Comparison of ENCODE assay signal across 19 cellular contexts in the genomic region with DNA sequence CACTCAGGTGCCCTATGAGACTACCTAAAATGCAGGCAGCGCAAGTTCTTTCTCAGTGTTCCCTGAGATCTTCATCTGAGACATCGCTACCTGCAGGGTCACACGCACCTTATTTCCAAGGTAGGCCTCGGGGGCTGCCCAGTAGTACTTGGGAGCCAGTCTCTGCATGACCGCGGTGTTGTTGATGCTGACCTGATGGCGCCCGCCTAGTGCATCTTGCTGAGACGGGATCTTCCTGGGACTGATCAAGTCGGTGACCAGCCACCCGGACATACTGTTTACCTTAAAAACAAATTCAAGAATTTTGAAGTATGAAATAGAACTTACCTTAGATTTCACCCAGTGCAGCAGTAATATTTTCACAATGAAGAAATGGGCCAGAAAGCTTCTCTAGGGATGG.
"Had no signal": no experiment of that assay in that cellular context is flagged by ENCODE, and none has a peak within 500 bp of the region (broad histone marks: within the 10 kb centered on the region; RNA-seq: fewer than 3 reads in every experiment).

No MANE protein-coding gene starts in this region.

- H3K27ac ChIP-seq: ascending aorta, dorsolateral prefrontal cortex, neural progenitor cell, pancreas, WERI-Rb-1 had no signal

- H3K9me3 ChIP-seq: ascending aorta, heart right ventricle, pancreas, testis had no signal

- H3K36me3 ChIP-seq: ascending aorta, heart right ventricle, neural progenitor cell, pancreas, WERI-Rb-1 had no signal

- H2AFZ ChIP-seq: neural progenitor cell had no signal

- FAIRE-seq: pancreas, small intestine had no signal

- H3K27ac Mint-ChIP-seq: activated naive CD4-positive, alpha-beta T cell treated with anti-CD3 and anti-CD28 coated beads, Interleukin-2, amount 10 ng/mL, durations not matched to agents 7 days and 5 days; activated naive CD8-positive, alpha-beta T cell treated with anti-CD3 and anti-CD28 coated beads, Interleukin-2, amount 50 U/mL, for 24 hours; memory B cell; naive thymus-derived CD4-positive, alpha-beta T cell; neural progenitor cell had no signal

- H3K4me3 ChIP-seq: ascending aorta, neural progenitor cell, pancreas had no signal

- H3K27me3 Mint-ChIP-seq: activated naive CD4-positive, alpha-beta T cell treated with anti-CD3 and anti-CD28 coated beads, Interleukin-2, amount 10 ng/mL, durations not matched to agents 7 days and 5 days; memory B cell had no signal

- H3K4me1 Mint-ChIP-seq: activated naive CD4-positive, alpha-beta T cell treated with anti-CD3 and anti-CD28 coated beads, Interleukin-2, amount 10 ng/mL, durations not matched to agents 7 days and 5 days; memory B cell; naive thymus-derived CD4-positive, alpha-beta T cell had no signal

- H3K9me3 Mint-ChIP-seq: activated naive CD8-positive, alpha-beta T cell treated with anti-CD3 and anti-CD28 coated beads, Interleukin-2, amount 50 U/mL, for 24 hours; neural progenitor cell had no signal

- H3K4me2 ChIP-seq: neural progenitor cell had no signal

- H3K9ac ChIP-seq: neural progenitor cell had no signal

- H3K4me1 ChIP-seq: ascending aorta, neural progenitor cell, pancreas had no signal

- DNase-seq: activated CD4-positive, alpha-beta T cell treated with anti-CD3 and anti-CD28 coated beads for 1 hour; activated CD8-positive, alpha-beta memory T cell treated with anti-CD3 and anti-CD28 coated beads for 24 hours; activated CD8-positive, alpha-beta memory T cell treated with anti-CD3 and anti-CD28 coated beads, Interleukin-2, amount 50 U/mL, for 48 hours; activated effector memory CD4-positive, alpha-beta T cell treated with Interleukin-2 at 50 U/mL for 16 hours; activated naive CD4-positive, alpha-beta T cell treated with anti-CD3 and anti-CD28 coated beads, Interleukin-2, amount 10 ng/mL, durations not matched to agents 7 days and 5 days; activated naive CD8-positive, alpha-beta T cell treated with anti-CD3 and anti-CD28 coated beads, Interleukin-2, amount 50 U/mL, for 24 hours; naive thymus-derived CD4-positive, alpha-beta T cell; stimulated activated CD4-positive, alpha-beta T cell treated with anti-CD3 and anti-CD28 coated beads, Interleukin-4, amount 100 ng/mL, for 1 hour; stimulated activated naive CD8-positive, alpha-beta T cell treated with anti-CD3 and anti-CD28 coated beads, Interleukin-15, amount 100 ng/mL, for 72 hours; T-helper 2 cell had no signal

- H3K4me3 Mint-ChIP-seq: activated naive CD4-positive, alpha-beta T cell treated with anti-CD3 and anti-CD28 coated beads, Interleukin-2, amount 10 ng/mL, durations not matched to agents 7 days and 5 days; activated naive CD8-positive, alpha-beta T cell treated with anti-CD3 and anti-CD28 coated beads, Interleukin-2, amount 50 U/mL, for 24 hours; memory B cell; naive thymus-derived CD4-positive, alpha-beta T cell; neural progenitor cell had no signal

- H3K36me3 Mint-ChIP-seq: activated naive CD4-positive, alpha-beta T cell treated with anti-CD3 and anti-CD28 coated beads, Interleukin-2, amount 10 ng/mL, durations not matched to agents 7 days and 5 days; memory B cell; naive thymus-derived CD4-positive, alpha-beta T cell had no signal

- H3K27me3 ChIP-seq: ascending aorta, dorsolateral prefrontal cortex, neural progenitor cell, pancreas, testis had no signal
